In the genomic region with DNA sequence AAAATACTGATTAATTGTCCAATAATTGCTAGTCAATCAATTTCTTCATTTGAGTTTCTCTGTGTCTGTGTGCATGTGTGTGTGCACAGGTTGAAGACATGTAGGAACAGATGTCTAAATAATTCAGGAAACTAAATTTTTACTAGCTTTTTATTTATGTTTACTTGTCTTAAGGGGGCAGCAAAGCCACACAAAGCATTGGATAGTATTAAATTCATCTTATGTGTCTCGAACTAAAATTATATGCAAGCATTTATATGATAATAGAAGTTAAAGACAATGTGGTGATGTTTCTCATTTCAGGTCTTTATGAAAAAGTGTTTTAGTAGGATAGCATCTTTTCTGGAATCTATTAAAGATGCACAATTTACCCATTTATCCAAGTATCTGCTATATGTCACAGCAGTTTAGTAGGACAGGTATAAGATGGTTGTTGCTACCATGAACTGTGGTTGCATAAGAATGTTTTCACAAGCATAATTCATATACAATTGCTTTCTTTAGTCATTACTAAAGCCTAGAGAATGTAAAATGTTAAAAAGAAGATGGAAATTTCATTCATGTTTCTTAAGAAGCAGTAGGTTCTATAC, we compare ENCODE assay signal across 9 cellular contexts.
DNase-seq lines count a peak whose midpoint lies in the region; ATAC-seq and TF ChIP-seq lines count a peak whose summit lies in the region.
"Had no signal": no experiment of that assay in that cellular context is flagged by ENCODE, and none has a peak within 500 bp of the region (broad histone marks: within the 10 kb centered on the region; RNA-seq: fewer than 3 reads in every experiment).

No MANE protein-coding gene starts in this region.

- no peak overlapping the region for H2BK120ac ChIP-seq in IMR-90 (ENCODE audit: low read depth, low read length)

- peak; percentile 24 for DNase-seq in Ammon's horn (ENCODE audit: low spot score)
- DNase-seq in IMR-90, result peak; percentile 38
- DNase-seq in SW480 (ENCODE audit: low spot score), result peak; percentile 37
- peak; percentile 28 for DNase-seq in hepatocyte (ENCODE audit: low spot score)
- DNase-seq in cerebellum (ENCODE audit: low spot score), result no peak
- no peak for DNase-seq in DMS79 (lab: John Stamatoyannopoulos, UW)
- DNase-seq: caudate nucleus had no signal

- peak; percentile 48; the same call in 1 of the 2 replicates for ATAC-seq in IMR-90 (ENCODE audit: low read depth)
- no peak for ATAC-seq in GM18517 (IDR thresholded peaks at IDR 0.05; ENCODE audit: unreplicated experiment)
- ATAC-seq in HG02798 (IDR thresholded peaks at IDR 0.05; ENCODE audit: poor library complexity, unreplicated experiment), result no peak

- H3K4ac ChIP-seq in IMR-90 (ENCODE audit: low read depth, low read length), result no peak overlapping the region

- CTCF ChIA-PET in IMR-90 (lab: Yijun Ruan, JAX), result interaction anchor here (0.5 kb wide), 1 partner anchor 8 kb away, joined by 3 read pairs; no protein-coding TSS in a partner anchor

- H3K4me1 ChIP-seq in IMR-90 (ENCODE audit: control insufficient read depth, insufficient read depth, low read length) (no peaks in the 10 kb centered on the region), hepatocyte (ENCODE audit: insufficient read depth) (no peaks in the 10 kb centered on the region)

- H4K5ac ChIP-seq in IMR-90 (ENCODE audit: low read depth, low read length), result no peak overlapping the region

- no peak overlapping the region for H4K91ac ChIP-seq in IMR-90 (ENCODE audit: insufficient read depth, low read depth, low read length)

- no peaks in the 10 kb centered on the region for H3K9me3 ChIP-seq in IMR-90 (ENCODE audit: control insufficient read depth, insufficient read depth, low read length)
- H3K9me3 ChIP-seq in hepatocyte (ENCODE audit: low read depth), result no peaks in the 10 kb centered on the region

- no peak overlapping the region for H2AK5ac ChIP-seq in IMR-90 (ENCODE audit: low read depth, low read length)

- no peak overlapping the region for H3K14ac ChIP-seq in IMR-90 (replicated peaks; ENCODE audit: low read depth, low read length)

- WGBS in IMR-90 (ENCODE audit: extremely low coverage in 2 of 2, insufficient read length in 1 of 2), 2 experiments, result no CpG with 5 or more reads among the region's 1 CpG
- WGBS in hepatocyte (ENCODE audit: low lambda C conversion rate, missing lambda C conversion rate), result 29% methylated on average over 1 of the region's 1 CpG

- H3K79me1 ChIP-seq in IMR-90 (ENCODE audit: low read depth in 1 of 2, low read length in 2 of 2), result no peaks in the 10 kb centered on the region

- H2AFZ ChIP-seq in IMR-90 (replicated peaks; ENCODE audit: low read length, poor library complexity) (no peak overlapping the region), hepatocyte (no peak overlapping the region)

- no TSS peak for BruUV-seq in IMR-90 (replicated peaks; lab: Mats Ljungman, UMichigan)

- H3K56ac ChIP-seq in IMR-90 (ENCODE audit: extremely low read depth, insufficient read depth, low read length), result no peak overlapping the region

- H3K27ac ChIP-seq in IMR-90 (ENCODE audit: insufficient read depth, low read length) (no peak overlapping the region), hepatocyte (no peak overlapping the region)

- TF ChIP-seq RAD21 in IMR-90 (IDR thresholded peaks at IDR 0.05; ENCODE audit: low read length), result peak; percentile 56

- H2BK5ac ChIP-seq in IMR-90 (ENCODE audit: low read depth, low read length, poor library complexity, severe bottlenecking), result no peak overlapping the region

- no peaks in the 10 kb centered on the region for H3K9me2 ChIP-seq in hepatocyte (replicated peaks; ENCODE audit: insufficient read depth)

- intact Hi-C loops in IMR-90 (cut with micrococcal nuclease), result loop anchor here (1.0 kb wide), 1 partner anchor 453 kb away; no protein-coding TSS in a partner anchor

- H3K18ac ChIP-seq in IMR-90 (ENCODE audit: low read depth, low read length), result no peak overlapping the region

- POLR2A ChIA-PET in IMR-90 (lab: Charles Lee; ENCODE audit: unreplicated experiment), result no interaction called here

- TF ChIP-seq CTCF in IMR-90 (conservative IDR thresholded peaks at IDR 0.05; ENCODE audit: low read depth, low read length) (peak; percentile 47), hepatocyte (IDR thresholded peaks at IDR 0.05; ENCODE audit: poor library complexity) (peak; percentile 51)

- no peaks in the 10 kb centered on the region for H3K27me3 ChIP-seq in IMR-90 (ENCODE audit: control insufficient read depth, insufficient read depth, low read length)
- H3K27me3 ChIP-seq in hepatocyte, result no peaks in the 10 kb centered on the region

- no peak overlapping the region for H2BK15ac ChIP-seq in IMR-90 (ENCODE audit: low read depth, low read length)

- H3K4me2 ChIP-seq in IMR-90 (ENCODE audit: low read depth, low read length), result no peak overlapping the region
- H3K4me2 ChIP-seq in hepatocyte, result no peak overlapping the region

- in situ Hi-C loops in IMR-90 (cut with MboI; ENCODE audit: low sequenced_read_pairs), result no loop called here

- no peaks in the 10 kb centered on the region for H3K9me1 ChIP-seq in IMR-90 (ENCODE audit: insufficient read depth, low read length)

- no peaks in the 10 kb centered on the region for H3K79me2 ChIP-seq in hepatocyte

- H3K4me3 ChIP-seq in IMR-90 (ENCODE audit: insufficient read depth, low read depth, low read length), result no peak overlapping the region
- H3K4me3 ChIP-seq in hepatocyte, result no peak overlapping the region

- no peak overlapping the region for H2BK20ac ChIP-seq in IMR-90 (ENCODE audit: low read depth, low read length)

- no peak overlapping the region for H3K23ac ChIP-seq in IMR-90 (ENCODE audit: low read depth, low read length)

- TF ChIP-seq POLR2A in IMR-90 (IDR thresholded peaks at IDR 0.05; ENCODE audit: low read depth, low read length), result no peak

- dilution Hi-C loops in IMR-90 (cut with HindIII; ENCODE audit: low sequenced_read_pairs, unreplicated experiment), result no loop called here

- H3K36me3 ChIP-seq in IMR-90 (ENCODE audit: control insufficient read depth, insufficient read depth, low read length), result no peaks in the 10 kb centered on the region
- no peaks in the 10 kb centered on the region for H3K36me3 ChIP-seq in hepatocyte (replicated peaks; ENCODE audit: insufficient read depth, low read depth)

- no peak overlapping the region for H3K9ac ChIP-seq in IMR-90 (ENCODE audit: low read depth, low read length)

- H4K8ac ChIP-seq in IMR-90 (ENCODE audit: low read depth in 2 of 2, low read length in 2 of 2), result no peak overlapping the region

- H2AK9ac ChIP-seq in IMR-90 (replicated peaks; ENCODE audit: low read depth, low read length, poor library complexity), result no peak overlapping the region

- H4K20me1 ChIP-seq in IMR-90 (ENCODE audit: insufficient read depth, low read length), result no peaks in the 10 kb centered on the region
- H4K20me1 ChIP-seq in hepatocyte (ENCODE audit: insufficient read depth, poor library complexity, severe bottlenecking), result no peaks in the 10 kb centered on the region

TF ChIP-seq in IMR-90, 13 proteins besides CTCF, POLR2A, EP300 and RAD21:
- TF ChIP-seq, protein P1, sequence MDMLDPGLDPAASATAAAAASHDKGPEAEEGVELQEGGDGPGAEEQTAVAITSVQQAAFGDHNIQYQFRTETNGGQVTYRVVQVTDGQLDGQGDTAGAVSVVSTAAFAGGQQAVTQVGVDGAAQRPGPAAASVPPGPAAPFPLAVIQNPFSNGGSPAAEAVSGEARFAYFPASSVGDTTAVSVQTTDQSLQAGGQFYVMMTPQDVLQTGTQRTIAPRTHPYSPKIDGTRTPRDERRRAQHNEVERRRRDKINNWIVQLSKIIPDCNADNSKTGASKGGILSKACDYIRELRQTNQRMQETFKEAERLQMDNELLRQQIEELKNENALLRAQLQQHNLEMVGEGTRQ (IDR thresholded peaks at IDR 0.05; ENCODE audit: low read depth, low read length), result no peak
- TF ChIP-seq NFE2L2 (IDR thresholded peaks at IDR 0.05; ENCODE audit: low read depth, low read length), result no peak
- TF ChIP-seq MAFK (IDR thresholded peaks at IDR 0.05; ENCODE audit: low read depth, low read length), result no peak
- no peak for TF ChIP-seq CEBPB (IDR thresholded peaks at IDR 0.05; ENCODE audit: low read depth, low read length)
- no peak for TF ChIP-seq MAZ (IDR thresholded peaks at IDR 0.05; ENCODE audit: borderline replicate concordance, low read depth, low read length)
- TF ChIP-seq, protein P2, sequence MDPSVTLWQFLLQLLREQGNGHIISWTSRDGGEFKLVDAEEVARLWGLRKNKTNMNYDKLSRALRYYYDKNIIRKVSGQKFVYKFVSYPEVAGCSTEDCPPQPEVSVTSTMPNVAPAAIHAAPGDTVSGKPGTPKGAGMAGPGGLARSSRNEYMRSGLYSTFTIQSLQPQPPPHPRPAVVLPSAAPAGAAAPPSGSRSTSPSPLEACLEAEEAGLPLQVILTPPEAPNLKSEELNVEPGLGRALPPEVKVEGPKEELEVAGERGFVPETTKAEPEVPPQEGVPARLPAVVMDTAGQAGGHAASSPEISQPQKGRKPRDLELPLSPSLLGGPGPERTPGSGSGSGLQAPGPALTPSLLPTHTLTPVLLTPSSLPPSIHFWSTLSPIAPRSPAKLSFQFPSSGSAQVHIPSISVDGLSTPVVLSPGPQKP (IDR thresholded peaks at IDR 0.05; ENCODE audit: borderline replicate concordance, low read depth, low read length), result no peak
- TF ChIP-seq RFX5 (IDR thresholded peaks at IDR 0.05; ENCODE audit: low read depth, low read length), result no peak
- no peak for TF ChIP-seq BHLHE40 (IDR thresholded peaks at IDR 0.05; ENCODE audit: low read depth, low read length)
- no peak for TF ChIP-seq FOS (IDR thresholded peaks at IDR 0.05; ENCODE audit: low read depth, low read length)
- no peak for TF ChIP-seq SMC3 (IDR thresholded peaks at IDR 0.05; ENCODE audit: low read depth, low read length)
- TF ChIP-seq MXI1 (IDR thresholded peaks at IDR 0.05; ENCODE audit: borderline replicate concordance, low read depth, low read length), result no peak
- no peak for TF ChIP-seq CHD1 (IDR thresholded peaks at IDR 0.05; ENCODE audit: low read depth, low read length)
- TF ChIP-seq RCOR1 (IDR thresholded peaks at IDR 0.05; ENCODE audit: insufficient replicate concordance, low read length), result no peak
TF ChIP-seq in IMR-90: peak in this region for 0.

Comparison
In these comparisons a context has a peak if more than half of its experiments do, and no peak if none do; other contexts are left out.
1. DNase-seq: peak in Ammon's horn (single experiment), IMR-90 (single experiment), SW480 (single experiment) and hepatocyte (single experiment); none in cerebellum (single experiment) and DMS79 (single experiment).